ENCODE assay signal across 12 cellular contexts in the genomic region with DNA sequence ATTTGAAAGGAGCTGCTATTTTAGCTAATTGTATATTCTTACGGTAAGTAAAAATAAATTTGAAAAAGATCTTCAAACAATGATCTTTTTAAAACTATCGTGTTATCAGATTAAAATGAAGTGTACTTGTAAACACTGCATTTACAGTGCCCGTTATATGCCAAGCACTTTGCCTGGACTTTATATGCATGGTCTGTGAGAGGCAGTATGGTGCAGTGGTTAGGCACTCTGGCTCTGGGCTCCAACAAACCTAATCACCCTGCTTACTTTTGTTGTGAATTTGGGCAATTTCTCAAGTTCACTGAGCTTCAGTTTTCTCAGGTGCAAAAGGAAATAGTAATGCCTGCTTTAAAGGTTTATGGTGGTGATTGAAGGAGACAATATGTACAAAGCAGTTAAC. TPM values are rescaled to one million over a fixed set of nuclear protein-coding genes. Genes with fewer than 3 reads are reported as not detected.
DNase-seq lines count a peak whose midpoint lies in the region; ATAC-seq and TF ChIP-seq lines count a peak whose summit lies in the region.
"Had no signal": no experiment of that assay in that cellular context is flagged by ENCODE, and none has a peak within 500 bp of the region (broad histone marks: within the 10 kb centered on the region; RNA-seq: fewer than 3 reads in every experiment).

No MANE protein-coding gene starts in this region.

- H3K36me3 ChIP-seq in ovary = no peaks in the 10 kb centered on the region

- peak overlapping the region; percentile 96 for H3K27ac ChIP-seq in right cardiac atrium (ENCODE audit: low read length)
- peak overlapping the region in 1 of 2 donors; percentile 93 for H3K27ac ChIP-seq in ovary
- H3K27ac ChIP-seq: PC-9 had no signal

- H3K27me3 ChIP-seq in right cardiac atrium (ENCODE audit: control insufficient read depth, insufficient read depth) (no peaks in the 10 kb centered on the region), ovary (no peaks in the 10 kb centered on the region)

- intact Hi-C loops in right cardiac atrium (cut with DNase I) = loop anchor here in 3 of 4 donors (5.0 to 10.0 kb wide), 4 partner anchors 79 to 184 kb away; a partner anchor contains a TSS
- intact Hi-C loops in left ventricle myocardium superior (cut with micrococcal nuclease) = loop anchor here (10.0 kb wide), 2 partner anchors 171 to 241 kb away; no protein-coding TSS in a partner anchor
- intact Hi-C loops in ovary (cut with DNase I) = loop anchor here in 2 of 4 donors (2.0 to 5.0 kb wide), 4 partner anchors 144 to 239 kb away; no protein-coding TSS in a partner anchor

- peak overlapping the region; percentile 67 for H3K4me3 ChIP-seq in right cardiac atrium (ENCODE audit: low read length)
- peak overlapping the region; percentile 84 for H3K4me3 ChIP-seq in fibroblast of pulmonary artery (replicated peaks; ENCODE audit: low read depth, low read length)
- peak overlapping the region; percentile 71 for H3K4me3 ChIP-seq in ovary
- H3K4me3 ChIP-seq: PC-9 had no signal

- ATAC-seq in right cardiac atrium (no peak), left ventricle myocardium superior (no peak), GM18520 (IDR thresholded peaks at IDR 0.05; ENCODE audit: unreplicated experiment) (no peak)
- ATAC-seq: naive thymus-derived CD8-positive, alpha-beta T cell had no signal

- 37% methylated on average over 3 of the region's 3 CpGs for WGBS in right cardiac atrium
- 13 to 16% (median 15%) methylated on average over 3 of the region's 3 CpGs for WGBS in ovary, 3 donors

- TF ChIP-seq POLR2A in ovary (IDR thresholded peaks at IDR 0.05) = no peak

- TF ChIP-seq CTCF in fibroblast of pulmonary artery (IDR thresholded peaks at IDR 0.05; ENCODE audit: low read length, missing control alignments) = no peak
- no peak for TF ChIP-seq CTCF in ovary (IDR thresholded peaks at IDR 0.05)

- TF ChIP-seq EP300 in ovary (IDR thresholded peaks at IDR 0.05) = no peak

- peaks cover 6% of the 10 kb centered on the region for H3K4me1 ChIP-seq in right cardiac atrium (ENCODE audit: control insufficient read depth, insufficient read depth, low read length)
- peaks cover 10% of the 10 kb centered on the region for H3K4me1 ChIP-seq in ovary (ENCODE audit: insufficient read depth)

- no peak for DNase-seq in right cardiac atrium
- no peak for DNase-seq in left ventricle myocardium superior
- no peak for DNase-seq in fibroblast of pulmonary artery (ENCODE audit: low read depth)
- DNase-seq in ovary = no peak
- DNase-seq in activated naive CD4-positive, alpha-beta T cell (lab: John Stamatoyannopoulos, UW) = no peak
- DNase-seq in NCI-H2029 (lab: John Stamatoyannopoulos, UW) = no peak
- DNase-seq in NCI-H1417 (lab: John Stamatoyannopoulos, UW) = no peak
- DNase-seq: activated T-cell treated with anti-CD3 and anti-CD28 coated beads, Interleukin-2, amount 50 U/mL, for 24 hours; naive thymus-derived CD8-positive, alpha-beta T cell; NCI-H2081 treated with DMSO at 0.1 percent for 48 hours; PC-9 had no signal

- H3K9me3 ChIP-seq in right cardiac atrium (ENCODE audit: control insufficient read depth, low read length) (no peaks in the 10 kb centered on the region), ovary (no peaks in the 10 kb centered on the region)

RNA-seq across cellular contexts. Expression of a gene that starts 1.4 kb away (rescaled TPM):
- 100 to 1,000 TPM; 116 to 137 (median 123) TPM for total RNA-seq in right cardiac atrium
- 127 TPM for polyA plus RNA-seq in right cardiac atrium
- total RNA-seq in left ventricle myocardium superior = 179 TPM
- 100 to 1,000 TPM in 4 of 7 donors, 10 to 100 TPM in 3; 48.3 to 124 (median 108) TPM for total RNA-seq in ovary
- polyA plus RNA-seq in ovary = 100 to 1,000 TPM; 130 to 251 TPM
- polyA plus RNA-seq: naive thymus-derived CD8-positive, alpha-beta T cell had no signal
